In the genomic region with DNA sequence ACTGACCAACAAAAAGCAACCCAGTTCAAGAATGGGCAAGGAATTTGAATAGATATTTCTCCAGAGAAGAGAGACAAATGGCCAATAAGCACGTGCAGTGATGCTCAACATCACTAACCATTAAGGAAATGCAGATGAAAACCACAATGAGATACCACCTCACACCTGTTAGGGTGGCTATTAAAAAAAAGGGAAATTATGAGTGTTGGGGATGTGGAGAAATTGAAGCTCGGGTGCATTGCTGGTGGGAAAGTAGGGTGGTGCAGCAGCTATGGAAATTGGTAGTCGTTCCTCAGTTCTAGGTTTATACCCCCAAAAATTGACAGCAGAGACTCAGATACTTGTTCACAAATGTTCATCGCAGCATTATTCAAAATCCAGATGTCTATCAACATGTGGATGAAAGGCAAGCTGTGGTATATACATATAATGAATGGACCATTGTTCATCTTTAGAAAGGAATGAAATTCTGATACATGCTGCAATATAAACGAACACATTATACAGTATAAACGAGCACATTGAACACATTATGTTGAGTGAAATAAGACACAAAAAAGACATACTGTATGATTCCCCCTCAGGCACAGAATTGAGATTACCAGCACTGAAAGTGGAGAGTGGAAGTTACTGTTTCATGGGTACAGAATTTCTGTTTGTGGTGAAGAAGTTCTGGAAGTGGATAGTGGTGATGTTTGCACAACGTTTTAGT, we compare ENCODE assay signal across 8 cellular contexts. TPM values are rescaled to one million over a fixed set of nuclear protein-coding genes. Genes with fewer than 3 reads are reported as not detected.
DNase-seq lines count a peak whose midpoint lies in the region; ATAC-seq, FAIRE-seq and TF ChIP-seq lines count a peak whose summit lies in the region.

No MANE protein-coding gene starts in this region.

- peaks cover 18% of the 10 kb centered on the region for H3K4me1 ChIP-seq in HAP-1
- H3K4me1 ChIP-seq in iPS DF 6.9 (ENCODE audit: control insufficient read depth, insufficient read depth, low read length), result no peaks in the 10 kb centered on the region

- ATAC-seq in activated B cell treated with CpG ODN at 0.5 μM for 24 hours (ENCODE audit: low read depth) (peak; percentile 15), GM18868 (IDR thresholded peaks at IDR 0.05; ENCODE audit: unreplicated experiment) (no peak), GM19467 (IDR thresholded peaks at IDR 0.05; ENCODE audit: unreplicated experiment) (no peak)

- intact Hi-C loops in activated B cell treated with CpG ODN at 0.5 μM for 24 hours (cut with micrococcal nuclease), result no loop called here

- DNase-seq in AG04450 (ENCODE audit: low read depth, low spot score) (no peak), HAP-1 (ENCODE audit: low spot score in 2 of 2) (peak in 1 of 2 experiments; percentile 44), activated B cell treated with CpG ODN at 0.5 μM for 24 hours (no peak), iPS DF 6.9 (ENCODE audit: low read depth, low spot score) (no peak), RCC 7860 (ENCODE audit: low spot score) (no peak)

- H3K27ac ChIP-seq in AG04450 (ENCODE audit: low read depth, low read length) (no peak overlapping the region), iPS DF 6.9 (ENCODE audit: low read length) (no peak overlapping the region), temporal lobe (ENCODE audit: low read depth, low read length) (peak overlapping the region; percentile 91)

- TF ChIP-seq CTCF in AG04450 (IDR thresholded peaks at IDR 0.05; ENCODE audit: low read depth, low read length), result no peak
- TF ChIP-seq CTCF in activated B cell treated with CpG ODN at 0.5 μM for 24 hours (IDR thresholded peaks at IDR 0.05), result no peak

- no peaks in the 10 kb centered on the region for H3K9me3 Mint-ChIP-seq in activated B cell treated with CpG ODN at 0.5 μM for 24 hours

- in situ Hi-C loops in HAP-1 (cut with MboI; ENCODE audit: low sequenced_read_pairs), result no loop called here

- POLR2A ChIA-PET in AG04450 (lab: Yijun Ruan, JAX) (interaction anchor here (0.8 kb wide), 1 partner anchor 34 kb away, joined by 4 read pairs; a partner anchor contains a TSS), activated B cell treated with CpG ODN at 0.5 μM for 24 hours (lab: Charles Lee) (interaction anchor here (0.6 to 1.6 kb wide), 5 partner anchors 11 to 867 kb away, joined by 3 to 13 read pairs (median 5); a partner anchor contains a TSS)

- peak overlapping the region; percentile 85 for H3K4me3 Mint-ChIP-seq in activated B cell treated with CpG ODN at 0.5 μM for 24 hours

- no peaks in the 10 kb centered on the region for H3K9me3 ChIP-seq in AG04450 (ENCODE audit: control insufficient read depth, insufficient read depth, low read length)
- no peaks in the 10 kb centered on the region for H3K9me3 ChIP-seq in HAP-1
- H3K9me3 ChIP-seq in iPS DF 6.9 (ENCODE audit: control insufficient read depth, insufficient read depth, low read length), result no peaks in the 10 kb centered on the region

- no peak for FAIRE-seq in RCC 7860 (lab: Jason Lieb, UNC)

- H3K4me3 ChIP-seq in AG04450 (ENCODE audit: low read depth, low read length), result peak overlapping the region; percentile 74
- peak overlapping the region; percentile 62 for H3K4me3 ChIP-seq in HAP-1
- peak overlapping the region; percentile 84; the same call in 1 of the 2 replicates for H3K4me3 ChIP-seq in iPS DF 6.9 (ENCODE audit: low read length)

- 100% methylated on average over 1 of the region's 7 CpGs for WGBS in iPS DF 6.9 (ENCODE audit: insufficient coverage, insufficient read length)

- CTCF ChIA-PET in AG04450 (lab: Charles Lee) (no interaction called here), activated B cell treated with CpG ODN at 0.5 μM for 24 hours (lab: Charles Lee) (no interaction called here)

- H3K36me3 Mint-ChIP-seq in activated B cell treated with CpG ODN at 0.5 μM for 24 hours (ENCODE audit: low read depth), result peaks cover 25% of the 10 kb centered on the region

- H3K36me3 ChIP-seq in HAP-1 (replicated peaks), result peaks cover 12% of the 10 kb centered on the region
- H3K36me3 ChIP-seq in iPS DF 6.9 (ENCODE audit: control insufficient read depth, insufficient read depth, low read length), result no peaks in the 10 kb centered on the region

- no peaks in the 10 kb centered on the region for H3K27me3 ChIP-seq in AG04450 (ENCODE audit: control insufficient read depth, insufficient read depth, low read length)
- H3K27me3 ChIP-seq in HAP-1 (ENCODE audit: low read depth), result no peaks in the 10 kb centered on the region
- H3K27me3 ChIP-seq in iPS DF 6.9 (ENCODE audit: control insufficient read depth, insufficient read depth, low read length), result no peaks in the 10 kb centered on the region

- H3K4me1 Mint-ChIP-seq in activated B cell treated with CpG ODN at 0.5 μM for 24 hours, result peaks cover 62% of the 10 kb centered on the region

- no peaks in the 10 kb centered on the region for H3K27me3 Mint-ChIP-seq in activated B cell treated with CpG ODN at 0.5 μM for 24 hours

- peak overlapping the region; percentile 79 for H3K27ac Mint-ChIP-seq in activated B cell treated with CpG ODN at 0.5 μM for 24 hours

RNA-seq across cellular contexts. Expression of a gene that starts 0.9 kb away (rescaled TPM):
- 39.3 and 57.7 TPM in 2 replicates for polyA plus RNA-seq in AG04450 (2011; rRNA removed)
- polyA minus RNA-seq in AG04450 (2011; rRNA and poly(A)+ RNA removed), result 12.3 and 17.5 TPM in 2 replicates
- 30.4 and 34.8 TPM in 2 replicates for total RNA-seq in activated B cell treated with CpG ODN at 0.5 μM for 24 hours
- 12.5 TPM for total RNA-seq in temporal lobe

RNA-seq across cellular contexts. Expression of a gene that starts 33.8 kb away (rescaled TPM):
- 52.3 and 60.3 TPM in 2 replicates for polyA plus RNA-seq in AG04450 (2011; rRNA removed)
- polyA minus RNA-seq in AG04450 (2011; rRNA and poly(A)+ RNA removed), result 16.2 and 18.4 TPM in 2 replicates
- total RNA-seq in activated B cell treated with CpG ODN at 0.5 μM for 24 hours, result 68.3 and 83.2 TPM in 2 replicates
- 39.1 TPM for total RNA-seq in temporal lobe
